In genomic region chr11:7551571-7551970, GRCh38 we compare ENCODE assay signal across 20 cellular contexts. TPM values are rescaled to one million over a fixed set of nuclear protein-coding genes. Genes with fewer than 3 reads are reported as not detected.
DNase-seq lines count a peak whose midpoint lies in the region; ATAC-seq, FAIRE-seq and TF ChIP-seq lines count a peak whose summit lies in the region.
"Had no signal": no experiment of that assay in that cellular context is flagged by ENCODE, and none has a peak within 500 bp of the region (broad histone marks: within the 10 kb centered on the region; RNA-seq: fewer than 3 reads in every experiment).

No MANE protein-coding gene starts in this region.

- no peak overlapping the region for H2AFZ ChIP-seq in mesenchymal stem cell (ENCODE audit: low read depth, low read length)

- CTCF ChIA-PET in WTC11 (lab: Charles Lee): interaction anchor here (1.2 to 4.4 kb wide), 4 partner anchors 20 to 106 kb away, joined by 3 to 23 read pairs (median 10); partner anchors contain the start of gene PPFIBP2

- H2BK15ac ChIP-seq in mesenchymal stem cell (ENCODE audit: low read depth, poor library complexity, severe bottlenecking): no peak overlapping the region

- no peak overlapping the region for H3K14ac ChIP-seq in mesenchymal stem cell (ENCODE audit: low read length in 2 of 2)

- H3K79me1 ChIP-seq in mesenchymal stem cell (replicated peaks; ENCODE audit: low read length, poor library complexity, severe bottlenecking): no peaks in the 10 kb centered on the region

- TF ChIP-seq CTCF in choroid plexus epithelial cell (conservative IDR thresholded peaks at IDR 0.05; ENCODE audit: low read depth, low read length) (no peak), WTC11 (IDR thresholded peaks at IDR 0.05) (no peak)

- H3K4me1 Mint-ChIP-seq in WTC11: peaks cover 37% of the 10 kb centered on the region

- peak overlapping the region; percentile 39 for H3K9ac ChIP-seq in mesenchymal stem cell (ENCODE audit: low read length)

- no peak overlapping the region for H3K4me2 ChIP-seq in mesenchymal stem cell (ENCODE audit: low read length, poor library complexity, severe bottlenecking)

- H4K91ac ChIP-seq in mesenchymal stem cell (ENCODE audit: low read length): no peak overlapping the region

- FAIRE-seq in HTR-8/SVneo (lab: Jason Lieb, UNC): no peak
- FAIRE-seq: astrocyte had no signal

- POLR2A ChIA-PET in WTC11 (lab: Charles Lee): no interaction called here

- H2AK5ac ChIP-seq in mesenchymal stem cell (ENCODE audit: low read length, severe bottlenecking): no peak overlapping the region

- H3K18ac ChIP-seq in mesenchymal stem cell (ENCODE audit: low read depth in 1 of 2, low read length in 2 of 2): no peak overlapping the region

- no peaks in the 10 kb centered on the region for H3K9me3 ChIP-seq in mesenchymal stem cell (ENCODE audit: control insufficient read depth, low read length)
- H3K9me3 ChIP-seq: esophagus muscularis mucosa, upper lobe of right lung had no signal

- 100% methylated on average over 1 of the region's 1 CpG for WGBS in mesenchymal stem cell

- no peak for ATAC-seq in WTC11
- ATAC-seq: activated CD4-positive, CD25-positive, alpha-beta regulatory T cell treated with anti-CD3 and anti-CD28 coated beads, Interleukin-2, amount 50 U/mL, for 24 hours; stimulated activated naive B cell treated with anti-CD40 and anti-IgM and Interleukin-4, amounts not matched to agents 10 μg/mL and 1 μg/mL and 100 μg/mL, for 72 hours; upper lobe of right lung had no signal

- H3K27me3 Mint-ChIP-seq in WTC11 (ENCODE audit: low read depth): no peaks in the 10 kb centered on the region
- H3K27me3 Mint-ChIP-seq: dendritic cell treated with granulocyte-macrophage colony-stimulating factor and Interleukin-4, amounts not matched to agents 40 ng/mL and 50 ng/mL, for 4 days; stimulated activated naive B cell treated with anti-CD40 and anti-IgM and Interleukin-4, amounts not matched to agents 10 μg/mL and 1 μg/mL and 100 μg/mL, for 72 hours had no signal

- no peak overlapping the region for H3K23ac ChIP-seq in mesenchymal stem cell (ENCODE audit: low read length in 2 of 2)

- H3K9me3 Mint-ChIP-seq in WTC11: no peaks in the 10 kb centered on the region
- H3K9me3 Mint-ChIP-seq: dendritic cell treated with granulocyte-macrophage colony-stimulating factor and Interleukin-4, amounts not matched to agents 40 ng/mL and 50 ng/mL, for 4 days; stimulated activated naive B cell treated with anti-CD40 and anti-IgM and Interleukin-4, amounts not matched to agents 10 μg/mL and 1 μg/mL and 100 μg/mL, for 72 hours had no signal

- H3K4me1 ChIP-seq in mesenchymal stem cell (ENCODE audit: control insufficient read depth, insufficient read depth, low read depth, low read length): no peaks in the 10 kb centered on the region

- H3K4ac ChIP-seq in mesenchymal stem cell (ENCODE audit: low read depth in 1 of 2, low read length in 2 of 2): no peak overlapping the region

- no peaks in the 10 kb centered on the region; the same call in 1 of the 2 replicates for H3K36me3 Mint-ChIP-seq in WTC11

- no peaks in the 10 kb centered on the region for H3K36me3 ChIP-seq in mesenchymal stem cell (ENCODE audit: control insufficient read depth in 1 of 2, insufficient read depth in 2 of 2, low read depth in 1 of 2, low read length in 2 of 2)
- H3K36me3 ChIP-seq: upper lobe of right lung had no signal

- no peak overlapping the region for H3K27ac Mint-ChIP-seq in WTC11
- H3K27ac Mint-ChIP-seq: dendritic cell treated with granulocyte-macrophage colony-stimulating factor and Interleukin-4, amounts not matched to agents 40 ng/mL and 50 ng/mL, for 4 days; stimulated activated naive B cell treated with anti-CD40 and anti-IgM and Interleukin-4, amounts not matched to agents 10 μg/mL and 1 μg/mL and 100 μg/mL, for 72 hours had no signal

- no peak overlapping the region for H2BK5ac ChIP-seq in mesenchymal stem cell (ENCODE audit: low read depth, low read length, poor library complexity, severe bottlenecking)

- H2BK12ac ChIP-seq in mesenchymal stem cell (ENCODE audit: low read length in 2 of 2): no peak overlapping the region

- H3K27me3 ChIP-seq in mesenchymal stem cell (ENCODE audit: control insufficient read depth in 1 of 2, insufficient read depth in 1 of 2, low read length in 2 of 2): peaks cover 0 to 14% of the 10 kb centered on the region in 2 experiments
- H3K27me3 ChIP-seq: esophagus muscularis mucosa, upper lobe of right lung had no signal

- DNase-seq in AG08396 (ENCODE audit: low spot score): peak; percentile 38
- peak; percentile 24 for DNase-seq in HTR-8/SVneo (ENCODE audit: insufficient read length, low spot score)
- DNase-seq in choroid plexus epithelial cell (ENCODE audit: low read depth): peak; percentile 81
- peak; percentile 39 for DNase-seq in mesenchymal stem cell
- no peak for DNase-seq in KG1 (lab: John Stamatoyannopoulos, UW)
- DNase-seq in T-helper 1 cell: no peak
- no peak for DNase-seq in WTC11 (ENCODE audit: low spot score)
- no peak for DNase-seq in ecto neural progenitor cell (ENCODE audit: low spot score)
- DNase-seq: ACHN; activated gamma-delta T cell; COR-L47; hypothalamus; NCI-H446; stimulated activated naive B cell treated with anti-CD40 and anti-IgM and Interleukin-4, amounts not matched to agents 10 μg/mL and 1 μg/mL and 100 μg/mL, for 72 hours; T-helper 2 cell; upper lobe of right lung had no signal

- H4K8ac ChIP-seq in mesenchymal stem cell (ENCODE audit: low read length): no peak overlapping the region

- H3K27ac ChIP-seq in mesenchymal stem cell (ENCODE audit: low read length, poor library complexity, severe bottlenecking): no peak overlapping the region
- H3K27ac ChIP-seq: esophagus muscularis mucosa, upper lobe of right lung had no signal

- H3K4me3 ChIP-seq in choroid plexus epithelial cell (ENCODE audit: low read depth, low read length) (no peak overlapping the region), mesenchymal stem cell (ENCODE audit: insufficient read depth in 1 of 2, low read depth in 1 of 2, low read length in 2 of 2) (peak overlapping the region in 1 of 2 experiments; percentile 38)
- H3K4me3 ChIP-seq: esophagus muscularis mucosa, upper lobe of right lung had no signal

- no peak overlapping the region for H2BK120ac ChIP-seq in mesenchymal stem cell (ENCODE audit: low read depth, low read length)

- H3K4me3 Mint-ChIP-seq in WTC11: no peak overlapping the region
- H3K4me3 Mint-ChIP-seq: dendritic cell treated with granulocyte-macrophage colony-stimulating factor and Interleukin-4, amounts not matched to agents 40 ng/mL and 50 ng/mL, for 4 days; stimulated activated naive B cell treated with anti-CD40 and anti-IgM and Interleukin-4, amounts not matched to agents 10 μg/mL and 1 μg/mL and 100 μg/mL, for 72 hours had no signal

TF ChIP-seq in WTC11, 78 proteins besides CTCF, POLR2A, EP300 and RAD21 (continues in another document):
- TF ChIP-seq E2F1 (CRISPR knock-in tag; IDR thresholded peaks at IDR 0.05) (no peak), ZNF512 (CRISPR knock-in tag; IDR thresholded peaks at IDR 0.05; ENCODE audit: borderline replicate concordance) (no peak), RELA (CRISPR knock-in tag; IDR thresholded peaks at IDR 0.05; ENCODE audit: borderline replicate concordance) (no peak), ZNF671 (CRISPR knock-in tag; IDR thresholded peaks at IDR 0.05) (no peak)

RNA-seq across cellular contexts. Expression of gene PPFIBP2, which starts 37.8 kb away (rescaled TPM):
- 8.9 TPM for polyA plus RNA-seq in mesenchymal stem cell (2013, experiment 1 of 2)
- 9.6 TPM for polyA plus RNA-seq in mesenchymal stem cell (2013, experiment 2 of 2)
- total RNA-seq in WTC11 (2021): 12.5 to 21.4 TPM (median 12.9 TPM) in 3 replicates

Comparison
In these comparisons a context has a peak if more than half of its experiments do, and no peak if none do; other contexts are left out.
1. DNase-seq: peak in AG08396 (single experiment), HTR-8/SVneo (single experiment), choroid plexus epithelial cell (single experiment) and mesenchymal stem cell (single experiment); none in KG1 (single experiment), T-helper 1 cell (0 of 5), WTC11 (single experiment) and ecto neural progenitor cell (single experiment).